Comparison of ENCODE assay signal across 12 cellular contexts in the genomic region with DNA sequence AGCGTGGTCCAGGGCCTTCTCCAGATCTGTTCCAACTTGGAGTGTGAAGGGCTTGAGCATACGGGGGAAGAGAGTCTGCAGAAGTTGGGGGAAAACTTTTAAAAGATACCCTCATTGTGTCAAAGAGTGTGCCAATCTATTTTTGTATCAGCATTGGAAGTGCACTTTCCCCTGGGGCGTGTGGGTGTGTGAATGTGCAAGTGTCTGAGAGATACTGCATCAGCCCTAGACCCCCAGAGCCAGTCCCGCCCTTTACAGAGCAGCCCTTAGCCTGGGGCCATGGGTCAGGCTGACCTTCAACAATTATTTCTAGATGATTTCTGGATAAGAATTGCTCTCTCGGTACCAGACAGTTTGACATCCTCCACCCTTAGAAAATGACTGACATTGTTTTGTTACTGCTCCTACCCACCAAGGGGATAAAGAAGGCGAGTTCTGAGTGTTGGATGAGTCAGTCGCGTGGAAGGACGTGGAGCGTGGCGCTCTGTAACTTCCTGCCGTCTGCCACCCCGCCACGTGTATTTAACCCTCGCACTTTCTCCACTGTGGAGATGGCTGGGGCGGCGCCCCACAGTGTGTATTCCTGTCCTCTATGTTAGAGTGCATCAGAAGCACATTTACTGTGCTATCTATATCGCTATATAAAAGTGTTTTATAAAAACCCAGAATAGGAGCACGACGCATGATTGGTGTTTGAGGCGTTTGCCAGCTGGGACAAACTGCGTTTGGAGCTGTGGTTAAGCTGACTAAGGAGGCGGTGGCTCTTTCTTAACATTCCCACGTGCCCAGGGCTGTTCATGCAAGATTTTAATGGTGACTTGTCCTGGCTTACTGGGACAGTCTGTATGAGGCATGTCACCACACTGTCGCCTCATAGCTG.
DNase-seq lines count a peak whose midpoint lies in the region; ATAC-seq and TF ChIP-seq lines count a peak whose summit lies in the region.
"Had no signal": no experiment of that assay in that cellular context is flagged by ENCODE, and none has a peak within 500 bp of the region (broad histone marks: within the 10 kb centered on the region; RNA-seq: fewer than 3 reads in every experiment).

No MANE protein-coding gene starts in this region.

- H3K27me3 Mint-ChIP-seq in activated naive CD8-positive, alpha-beta T cell = no peaks in the 10 kb centered on the region
- no peaks in the 10 kb centered on the region for H3K27me3 Mint-ChIP-seq in activated naive CD8-positive, alpha-beta T cell treated with anti-CD3 and anti-CD28 coated beads for 36 hours
- H3K27me3 Mint-ChIP-seq in activated CD8-positive, alpha-beta T cell treated with anti-CD3 and anti-CD28 coated beads, Interleukin-2, amount 10 ng/mL, durations not matched to agents 7 days and 5 days (ENCODE audit: low read depth) = no peaks in the 10 kb centered on the region

- no peaks in the 10 kb centered on the region for H3K9me3 Mint-ChIP-seq in activated naive CD8-positive, alpha-beta T cell (ENCODE audit: low read depth)
- H3K9me3 Mint-ChIP-seq in activated naive CD8-positive, alpha-beta T cell treated with anti-CD3 and anti-CD28 coated beads for 36 hours = no peaks in the 10 kb centered on the region
- no peaks in the 10 kb centered on the region for H3K9me3 Mint-ChIP-seq in activated CD8-positive, alpha-beta T cell treated with anti-CD3 and anti-CD28 coated beads, Interleukin-2, amount 10 ng/mL, durations not matched to agents 7 days and 5 days (ENCODE audit: insufficient read depth)

- ATAC-seq in activated CD8-positive, alpha-beta T cell treated with anti-CD3 and anti-CD28 coated beads, Interleukin-2, amount 10 ng/mL, durations not matched to agents 7 days and 5 days = no peak
- ATAC-seq in upper lobe of left lung (ENCODE audit: low FRiP score in 2 of 2) = peak in 1 of 2 donors; percentile 23
- ATAC-seq in sciatic nerve = no peak
- ATAC-seq in HG02588 (IDR thresholded peaks at IDR 0.05; ENCODE audit: unreplicated experiment) = no peak
- no peak for ATAC-seq in HG02759 (IDR thresholded peaks at IDR 0.05; ENCODE audit: unreplicated experiment)

- peaks cover 33% of the 10 kb centered on the region for H3K4me1 Mint-ChIP-seq in activated naive CD8-positive, alpha-beta T cell (ENCODE audit: low read depth)
- H3K4me1 Mint-ChIP-seq in activated naive CD8-positive, alpha-beta T cell treated with anti-CD3 and anti-CD28 coated beads for 36 hours = peaks cover 33% of the 10 kb centered on the region
- peaks cover 42% of the 10 kb centered on the region for H3K4me1 Mint-ChIP-seq in activated CD8-positive, alpha-beta T cell treated with anti-CD3 and anti-CD28 coated beads, Interleukin-2, amount 10 ng/mL, durations not matched to agents 7 days and 5 days (ENCODE audit: low read depth)

- peak in 1 of 4 donors; percentile 47 for TF ChIP-seq POLR2A in upper lobe of left lung (IDR thresholded peaks at IDR 0.05)

- no peak for TF ChIP-seq EP300 in upper lobe of left lung (IDR thresholded peaks at IDR 0.05)

- peak overlapping the region; percentile 37 for H3K4me3 Mint-ChIP-seq in activated naive CD8-positive, alpha-beta T cell
- no peak overlapping the region for H3K4me3 Mint-ChIP-seq in activated naive CD8-positive, alpha-beta T cell treated with anti-CD3 and anti-CD28 coated beads for 36 hours
- H3K4me3 Mint-ChIP-seq in activated CD8-positive, alpha-beta T cell treated with anti-CD3 and anti-CD28 coated beads, Interleukin-2, amount 10 ng/mL, durations not matched to agents 7 days and 5 days = no peak overlapping the region

- POLR2A ChIA-PET in activated CD8-positive, alpha-beta T cell treated with anti-CD3 and anti-CD28 coated beads, Interleukin-2, amount 10 ng/mL, durations not matched to agents 7 days and 5 days (lab: Charles Lee) = no interaction called here

- no peak for DNase-seq in activated naive CD8-positive, alpha-beta T cell treated with anti-CD3 and anti-CD28 coated beads for 36 hours
- DNase-seq in activated CD8-positive, alpha-beta T cell treated with anti-CD3 and anti-CD28 coated beads, Interleukin-2, amount 10 ng/mL, durations not matched to agents 7 days and 5 days = no peak
- DNase-seq in glomerular visceral epithelial cell (ENCODE audit: extremely low spot score) = peak; percentile 65
- DNase-seq in upper lobe of left lung = peak in 1 of 2 donors; percentile 56
- no peak for DNase-seq in sciatic nerve (ENCODE audit: low spot score)
- DNase-seq: activated gamma-delta T cell; CD4-positive, alpha-beta memory T cell; hippocampal formation; NCI-H1048 had no signal

- H3K36me3 Mint-ChIP-seq in activated naive CD8-positive, alpha-beta T cell = peaks cover 7% of the 10 kb centered on the region
- H3K36me3 Mint-ChIP-seq in activated naive CD8-positive, alpha-beta T cell treated with anti-CD3 and anti-CD28 coated beads for 36 hours = peaks cover 3% of the 10 kb centered on the region
- peaks cover 25% of the 10 kb centered on the region for H3K36me3 Mint-ChIP-seq in activated CD8-positive, alpha-beta T cell treated with anti-CD3 and anti-CD28 coated beads, Interleukin-2, amount 10 ng/mL, durations not matched to agents 7 days and 5 days (ENCODE audit: low read depth)
- H3K36me3 Mint-ChIP-seq: CD4-positive, alpha-beta memory T cell had no signal

- no peaks in the 10 kb centered on the region for H3K27me3 ChIP-seq in upper lobe of left lung

- CTCF ChIA-PET in activated CD8-positive, alpha-beta T cell treated with anti-CD3 and anti-CD28 coated beads, Interleukin-2, amount 10 ng/mL, durations not matched to agents 7 days and 5 days (lab: Charles Lee) = interaction anchor here (1.0 to 1.3 kb wide), 3 partner anchors 11 to 126 kb away, joined by 3 to 4 read pairs (median 3); no protein-coding TSS in a partner anchor

- intact Hi-C loops in sciatic nerve (cut with DNase I) = no loop called here

- no peak for TF ChIP-seq CTCF in upper lobe of left lung (IDR thresholded peaks at IDR 0.05)

- H3K27ac ChIP-seq in upper lobe of left lung = peak overlapping the region in 3 of 4 donors; percentile 63 to 92 (median 86)

- H3K27ac Mint-ChIP-seq in activated naive CD8-positive, alpha-beta T cell = no peak overlapping the region
- H3K27ac Mint-ChIP-seq in activated naive CD8-positive, alpha-beta T cell treated with anti-CD3 and anti-CD28 coated beads for 36 hours = no peak overlapping the region
- peak overlapping the region; percentile 86 for H3K27ac Mint-ChIP-seq in activated CD8-positive, alpha-beta T cell treated with anti-CD3 and anti-CD28 coated beads, Interleukin-2, amount 10 ng/mL, durations not matched to agents 7 days and 5 days

- H3K36me3 ChIP-seq in upper lobe of left lung = peaks cover 0 to 16% (median 10%) of the 10 kb centered on the region in 4 donors

- no peaks in the 10 kb centered on the region for H3K9me3 ChIP-seq in upper lobe of left lung

- 67 to 75% methylated on average over 25 of the region's 25 CpGs for WGBS in upper lobe of left lung, 2 donors

- H3K4me3 ChIP-seq in upper lobe of left lung = no peak overlapping the region

- H3K4me1 ChIP-seq in upper lobe of left lung = peaks cover 40 to 46% (median 43%) of the 10 kb centered on the region in 4 donors
